Comparison of ENCODE assay signal across 9 cellular contexts in the genomic region with DNA sequence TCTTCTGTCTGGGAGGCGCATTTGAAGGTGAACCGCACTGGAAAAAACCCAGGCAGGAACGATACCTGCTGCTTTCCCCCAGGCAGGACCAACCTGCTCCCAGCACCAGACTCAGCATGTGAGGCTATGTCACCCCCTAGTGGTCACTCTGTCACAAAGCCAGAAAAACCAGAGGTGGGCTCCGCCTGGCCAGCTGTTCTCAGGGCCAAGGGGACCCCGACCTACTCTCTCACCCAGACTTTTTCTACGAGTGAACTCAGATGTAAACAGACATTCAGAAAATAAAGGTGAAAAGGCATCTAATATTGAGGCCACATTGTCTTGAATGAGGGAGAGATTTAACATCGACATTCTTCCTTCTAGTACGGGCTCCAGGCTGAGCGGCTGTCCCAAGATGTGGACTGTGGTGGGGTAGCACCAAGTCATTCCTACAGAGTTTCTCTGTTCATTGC.
DNase-seq lines count a peak whose midpoint lies in the region; TF ChIP-seq lines count a peak whose summit lies in the region.
"Had no signal": no experiment of that assay in that cellular context is flagged by ENCODE, and none has a peak within 500 bp of the region (broad histone marks: within the 10 kb centered on the region; RNA-seq: fewer than 3 reads in every experiment).

No MANE protein-coding gene starts in this region.

- no peaks in the 10 kb centered on the region for H3K36me3 ChIP-seq in WERI-Rb-1
- H3K36me3 ChIP-seq in kidney epithelial cell (ENCODE audit: control insufficient read depth, insufficient read depth, low read length) = no peaks in the 10 kb centered on the region

- H3K4me3 ChIP-seq in WERI-Rb-1 (ENCODE audit: low read depth, low read length) (no peak overlapping the region), kidney epithelial cell (ENCODE audit: low read depth, low read length) (no peak overlapping the region)
- H3K4me3 ChIP-seq: skin epidermis had no signal

- H3K27me3 ChIP-seq in WERI-Rb-1 (ENCODE audit: insufficient read depth, low read depth, severe bottlenecking) (no peaks in the 10 kb centered on the region), kidney epithelial cell (ENCODE audit: control insufficient read depth, insufficient read depth, low read length) (peaks cover 20% of the 10 kb centered on the region)

- no peaks in the 10 kb centered on the region for H3K9me3 ChIP-seq in WERI-Rb-1 (ENCODE audit: severe bottlenecking)

- H3K27ac ChIP-seq in WERI-Rb-1 (no peak overlapping the region), caudate nucleus (ENCODE audit: low read depth, low read length) (no peak overlapping the region)
- H3K27ac ChIP-seq: skin epidermis had no signal

- peak; percentile 75 for TF ChIP-seq CTCF in GM20000 (IDR thresholded peaks at IDR 0.05; ENCODE audit: extremely low read depth, missing control alignments)
- peak; percentile 90 for TF ChIP-seq CTCF in WERI-Rb-1 (IDR thresholded peaks at IDR 0.05; ENCODE audit: low read depth, low read length)
- TF ChIP-seq CTCF in kidney epithelial cell (IDR thresholded peaks at IDR 0.05; ENCODE audit: insufficient read depth, low read length, poor library complexity, severe bottlenecking) = peak; percentile 88

- DNase-seq in CD1c-positive myeloid dendritic cell (ENCODE audit: extremely low spot score) (peak; percentile 68), GM20000 (ENCODE audit: low spot score) (peak; percentile 84), NCI-H1694 (lab: John Stamatoyannopoulos, UW) (peak; percentile 44), WERI-Rb-1 (peak; percentile 73), caudate nucleus (lab: John Stamatoyannopoulos, UW) (peak in 37 of 61 donors; percentile 10 to 61 (median 26)), kidney epithelial cell (ENCODE audit: low read depth) (no peak), GDM1 (lab: John Stamatoyannopoulos, UW) (no peak)
- peak; percentile 39 to 40 for DNase-seq in stimulated activated CD4-positive, alpha-beta T cell treated with anti-CD3 and anti-CD28 coated beads, Interleukin-4, amount 100 ng/mL, for 48 hours (ENCODE audit: low read depth in 2 of 2)

Comparison
In these comparisons a context has a peak if more than half of its experiments do, and no peak if none do; other contexts are left out.
1. DNase-seq: peak in CD1c-positive myeloid dendritic cell (single experiment), GM20000 (single experiment), NCI-H1694 (single experiment), WERI-Rb-1 (single experiment), caudate nucleus (37 of 61) and stimulated activated CD4-positive, alpha-beta T cell treated with anti-CD3 and anti-CD28 coated beads, Interleukin-4, amount 100 ng/mL, for 48 hours (2 of 2); none in kidney epithelial cell (single experiment) and GDM1 (single experiment).
2. Peak in every context shown above with its lines, with median percentiles within 50 percentile points of each other: CTCF ChIP-seq.